ENCODE assay signal across 20 cellular contexts in genomic region chr17:50636145-50636803, GRCh38. TPM values are rescaled to one million over a fixed set of nuclear protein-coding genes. Genes with fewer than 3 reads are reported as not detected.
A peak's percentile ranks its signal among the peaks of the same experiment; 100 is the strongest.
DNase-seq lines count a peak whose midpoint lies in the region; ATAC-seq, FAIRE-seq and TF ChIP-seq lines count a peak whose summit lies in the region.
"Had no signal": no experiment of that assay in that cellular context is flagged by ENCODE, and none has a peak within 500 bp of the region (broad histone marks: within the 10 kb centered on the region; RNA-seq: fewer than 3 reads in every experiment).

No MANE protein-coding gene starts in this region.

- H3K4me3 ChIP-seq in esophagus squamous epithelium (peak overlapping the region in 3 of 4 donors; percentile 59 to 78 (median 76)), osteoblast (ENCODE audit: insufficient read depth, low read length) (no peak overlapping the region), spleen (no peak overlapping the region)

- H3K4me2 ChIP-seq in osteoblast (ENCODE audit: insufficient read depth, low read length): peak overlapping the region; percentile 84

- intact Hi-C loops in Calu3 (cut with micrococcal nuclease; ENCODE audit: unreplicated experiment) (no loop called here), esophagus squamous epithelium (cut with DNase I) (no loop called here), spleen (cut with DNase I; ENCODE audit: low total_unique reads) (no loop called here)

- ATAC-seq in WTC11: no peak
- ATAC-seq: activated CD8-positive, alpha-beta T cell treated with anti-CD3 and anti-CD28 coated beads, Interleukin-2, amount 10 ng/mL, durations not matched to agents 7 days and 5 days; activated T-cell treated with anti-CD3 and anti-CD28 coated beads, Interleukin-2, amount 50 U/mL, for 72 hours had no signal

- H3K9me3 Mint-ChIP-seq in Calu3 (ENCODE audit: low read depth, unreplicated experiment) (no peaks in the 10 kb centered on the region), WTC11 (no peaks in the 10 kb centered on the region)
- H3K9me3 Mint-ChIP-seq: activated naive CD8-positive, alpha-beta T cell treated with anti-CD3 and anti-CD28 coated beads for 36 hours; activated T-cell treated with anti-CD3 and anti-CD28 coated beads, Interleukin-2, amount 50 U/mL, for 72 hours had no signal

- H3K27ac Mint-ChIP-seq in Calu3 (ENCODE audit: unreplicated experiment) (no peak overlapping the region), WTC11 (no peak overlapping the region)
- H3K27ac Mint-ChIP-seq: activated CD8-positive, alpha-beta T cell treated with anti-CD3 and anti-CD28 coated beads, Interleukin-2, amount 10 ng/mL, durations not matched to agents 7 days and 5 days; activated naive CD8-positive, alpha-beta T cell treated with anti-CD3 and anti-CD28 coated beads for 36 hours; activated T-cell treated with anti-CD3 and anti-CD28 coated beads, Interleukin-2, amount 50 U/mL, for 72 hours; CD4-positive, alpha-beta memory T cell had no signal

- H3K36me3 Mint-ChIP-seq in Calu3 (ENCODE audit: insufficient read depth, unreplicated experiment): peaks cover 60% of the 10 kb centered on the region
- no peaks in the 10 kb centered on the region for H3K36me3 Mint-ChIP-seq in WTC11
- H3K36me3 Mint-ChIP-seq: activated naive CD8-positive, alpha-beta T cell treated with anti-CD3 and anti-CD28 coated beads for 36 hours; CD4-positive, alpha-beta memory T cell had no signal

- H3K4me1 Mint-ChIP-seq in Calu3 (ENCODE audit: low read depth, unreplicated experiment): peaks cover 75% of the 10 kb centered on the region
- peaks cover 6% of the 10 kb centered on the region for H3K4me1 Mint-ChIP-seq in WTC11
- H3K4me1 Mint-ChIP-seq: activated naive CD8-positive, alpha-beta T cell treated with anti-CD3 and anti-CD28 coated beads for 36 hours had no signal

- TF ChIP-seq POLR2A in esophagus squamous epithelium (IDR thresholded peaks at IDR 0.05) (no peak), spleen (IDR thresholded peaks at IDR 0.05) (no peak)

- TF ChIP-seq CTCF in Calu3 (IDR thresholded peaks at IDR 0.05; ENCODE audit: unreplicated experiment) (no peak), WTC11 (IDR thresholded peaks at IDR 0.05) (no peak), esophagus squamous epithelium (IDR thresholded peaks at IDR 0.05) (no peak), osteoblast (IDR thresholded peaks at IDR 0.05; ENCODE audit: extremely low read depth, low read depth, low read length) (no peak), spleen (IDR thresholded peaks at IDR 0.05 in 8 of 11, conservative IDR thresholded peaks at IDR 0.05 in 3 of 11) (no peak)

- no peak for FAIRE-seq in urothelium cell line (lab: Jason Lieb, UNC)
- FAIRE-seq: HTR-8/SVneo had no signal

- H4K20me1 ChIP-seq in osteoblast (ENCODE audit: insufficient read depth, low read length): no peaks in the 10 kb centered on the region

- POLR2A ChIA-PET in WTC11 (lab: Charles Lee): interaction anchor here (1.6 kb wide), 1 partner anchor 8 kb away, joined by 3 read pairs; no protein-coding TSS in a partner anchor

- BruUV-seq in Calu3 (replicated peaks; lab: Mats Ljungman, UMichigan): no TSS peak

- no peak overlapping the region for H2AFZ ChIP-seq in osteoblast (ENCODE audit: low read length)

- peaks cover 0 to 67% (median 0%) of the 10 kb centered on the region in 4 donors for H3K27me3 ChIP-seq in esophagus squamous epithelium
- no peaks in the 10 kb centered on the region for H3K27me3 ChIP-seq in osteoblast (ENCODE audit: insufficient read depth, low read length)
- H3K27me3 ChIP-seq in spleen (replicated peaks in 1 of 7): peaks cover 0 to 79% (median 21%) of the 10 kb centered on the region in 7 donors

- H3K9me3 ChIP-seq in esophagus squamous epithelium (no peaks in the 10 kb centered on the region), osteoblast (ENCODE audit: low read depth, low read length) (no peaks in the 10 kb centered on the region), spleen (no peaks in the 10 kb centered on the region)
- H3K9me3 ChIP-seq: upper lobe of left lung had no signal

- H3K27me3 Mint-ChIP-seq in Calu3 (ENCODE audit: unreplicated experiment): peaks cover 12% of the 10 kb centered on the region
- peaks cover 61% of the 10 kb centered on the region for H3K27me3 Mint-ChIP-seq in WTC11 (ENCODE audit: low read depth)

- H3K4me3 Mint-ChIP-seq in Calu3 (ENCODE audit: low read depth, unreplicated experiment) (peak overlapping the region; percentile 69), WTC11 (no peak overlapping the region)
- H3K4me3 Mint-ChIP-seq: activated CD8-positive, alpha-beta T cell treated with anti-CD3 and anti-CD28 coated beads, Interleukin-2, amount 10 ng/mL, durations not matched to agents 7 days and 5 days; activated naive CD8-positive, alpha-beta T cell treated with anti-CD3 and anti-CD28 coated beads for 36 hours; activated T-cell treated with anti-CD3 and anti-CD28 coated beads, Interleukin-2, amount 50 U/mL, for 72 hours had no signal

- H3K36me3 ChIP-seq in esophagus squamous epithelium (no peaks in the 10 kb centered on the region), osteoblast (ENCODE audit: insufficient read depth, low read length) (no peaks in the 10 kb centered on the region), spleen (no peaks in the 10 kb centered on the region)
- H3K36me3 ChIP-seq: upper lobe of left lung had no signal

- CTCF ChIA-PET in Calu3 (lab: Charles Lee) (interaction anchor here (0.7 to 8.0 kb wide), 8 partner anchors 10 to 90 kb away, joined by 3 to 78 read pairs (median 4); no protein-coding TSS in a partner anchor), WTC11 (lab: Charles Lee) (interaction anchor here (0.6 to 8.8 kb wide), 4 partner anchors 10 to 86 kb away, joined by 3 to 82 read pairs (median 4); partner anchors contain the start of gene CACNA1G)

- H3K4me1 ChIP-seq in esophagus squamous epithelium: peaks cover 44 to 74% (median 47%) of the 10 kb centered on the region in 3 donors
- peaks cover 75% of the 10 kb centered on the region for H3K4me1 ChIP-seq in osteoblast (ENCODE audit: insufficient read depth, low read length)
- H3K4me1 ChIP-seq in spleen: peaks cover 24 to 90% (median 58%) of the 10 kb centered on the region in 6 donors

- DNase-seq in Calu3 (no peak), WTC11 (ENCODE audit: low spot score) (no peak), esophagus squamous epithelium (lab: John Stamatoyannopoulos, UW) (no peak), osteoblast (ENCODE audit: insufficient read length, low spot score, missing footprints) (peak; percentile 64), LoVo (ENCODE audit: low spot score) (no peak), NCI-H774 (lab: John Stamatoyannopoulos, UW) (no peak), spleen (no peak), urothelium cell line (ENCODE audit: low spot score) (no peak)
- DNase-seq: activated CD8-positive, alpha-beta T cell treated with anti-CD3 and anti-CD28 coated beads, Interleukin-2, amount 10 ng/mL, durations not matched to agents 7 days and 5 days; activated naive CD8-positive, alpha-beta T cell treated with anti-CD3 and anti-CD28 coated beads for 36 hours; activated T-cell treated with anti-CD3 and anti-CD28 coated beads, Interleukin-2, amount 50 U/mL, for 72 hours; CD4-positive, alpha-beta memory T cell; DMS79 treated with DMSO at 0.1 percent for 48 hours; head of caudate nucleus; NCI-H1436; NCI-H345; stimulated activated naive CD4-positive, alpha-beta T cell treated with Interleukin-2 at 50 U/mL for 16 hours; T-helper 2 cell; upper lobe of left lung had no signal

- WGBS in esophagus squamous epithelium, 2 donors: 39 to 64% methylated on average over 8 of the region's 8 CpGs
- 84 to 94% (median 87%) methylated on average over 8 of the region's 8 CpGs for WGBS in spleen, 5 donors

- H3K79me2 ChIP-seq in osteoblast (ENCODE audit: insufficient read depth, low read length): peaks cover 6% of the 10 kb centered on the region

- H3K27ac ChIP-seq in esophagus squamous epithelium (peak overlapping the region in 2 of 4 donors; percentile 82 to 84), osteoblast (ENCODE audit: low read depth, low read length) (no peak overlapping the region), spleen (no peak overlapping the region)
- H3K27ac ChIP-seq: upper lobe of left lung had no signal

TF ChIP-seq in WTC11, 78 proteins besides CTCF, POLR2A, EP300 and RAD21 (continues in another document):
- no peak for TF ChIP-seq E2F1 (CRISPR knock-in tag; IDR thresholded peaks at IDR 0.05)
- no peak for TF ChIP-seq KAT7 (CRISPR knock-in tag; IDR thresholded peaks at IDR 0.05; ENCODE audit: borderline replicate concordance)
- TF ChIP-seq AR (CRISPR knock-in tag; IDR thresholded peaks at IDR 0.05): no peak
- TF ChIP-seq JAZF1 (CRISPR knock-in tag; IDR thresholded peaks at IDR 0.05): no peak

RNA-seq across cellular contexts. Expression of gene ABCC3, which starts 1.6 kb away (rescaled TPM):
- total RNA-seq in Calu3 (2022) (88.0 and 125 TPM in 2 replicates), WTC11 (2021) (0.92 to 2.6 TPM (median 0.99 TPM) in 3 replicates), esophagus squamous epithelium (10 to 100 TPM; 19.6 to 93.7 (median 34.1) TPM), osteoblast (12.4 and 28.6 TPM in 2 replicates), spleen (10 to 100 TPM; 28.4 to 37.1 (median 32.0) TPM)
- polyA plus RNA-seq in spleen: 10 to 100 TPM in 2 of 3 donors, 1 to 10 TPM in 1; 8.6 to 16.6 (median 15.2) TPM
- total RNA-seq: activated CD8-positive, alpha-beta T cell treated with anti-CD3 and anti-CD28 coated beads, Interleukin-2, amount 10 ng/mL, durations not matched to agents 7 days and 5 days; activated naive CD8-positive, alpha-beta T cell treated with anti-CD3 and anti-CD28 coated beads for 36 hours; activated T-cell treated with anti-CD3 and anti-CD28 coated beads, Interleukin-2, amount 50 U/mL, for 72 hours had no signal
- polyA plus RNA-seq: CD4-positive, alpha-beta memory T cell had no signal

Comparison
In these comparisons a context has a peak if more than half of its experiments do, and no peak if none do; other contexts are left out.
1. H3K4me3 ChIP-seq: peak in esophagus squamous epithelium (3 of 4); none in osteoblast (single experiment) and spleen (0 of 8).